In genomic region chr4:83455300-83456183, GRCh38 we compare ENCODE assay signal across 8 cellular contexts.
DNase-seq lines count a peak whose midpoint lies in the region; ATAC-seq lines count a peak whose summit lies in the region.

Gene HELQ (minus strand): TSS chr4:83455823. CDS start chr4:83455693, 130 bp downstream.
Gene MRPS18C (plus strand): TSS chr4:83456058. CDS start chr4:83456078, 20 bp downstream.

- ATAC-seq in GM19372 (IDR thresholded peaks at IDR 0.05; ENCODE audit: low read depth, unreplicated experiment) = peak; percentile 94
- ATAC-seq in HG03558 (IDR thresholded peaks at IDR 0.05; ENCODE audit: extremely low read depth, unreplicated experiment) = peak; percentile 91

- peak; percentile 100 for DNase-seq in CD1c-positive myeloid dendritic cell (ENCODE audit: extremely low spot score)
- DNase-seq in NCI-H748 (lab: John Stamatoyannopoulos, UW; ENCODE audit: unreplicated experiment) = peak; percentile 97
- DNase-seq in activated CD4-positive, alpha-beta T cell treated with anti-CD3 and anti-CD28 coated beads, Interleukin-2, amount 50 U/mL, for 1 hour = peak; percentile 90
- peak; percentile 15 for DNase-seq in cortex of kidney (lab: John Stamatoyannopoulos, UW)
- peak; percentile 100 for DNase-seq in left kidney (ENCODE audit: low read depth, low spot score)
- peak; percentile 91 to 93 for DNase-seq in stimulated activated CD4-positive, alpha-beta T cell treated with anti-CD3 and anti-CD28 coated beads, Interleukin-2, amount 100 ng/mL, for 24 hours

Comparison
In these comparisons a context has a peak if more than half of its experiments do, and no peak if none do; other contexts are left out.
1. Peak in every context shown above with its lines: DNase-seq and ATAC-seq.
2. DNase-seq: peak in every context shown above with its lines; median percentile 100 in CD1c-positive myeloid dendritic cell; 100 in left kidney; 97 in NCI-H748; 92 in stimulated activated CD4-positive, alpha-beta T cell treated with anti-CD3 and anti-CD28 coated beads, Interleukin-2, amount 100 ng/mL, for 24 hours; 90 in activated CD4-positive, alpha-beta T cell treated with anti-CD3 and anti-CD28 coated beads, Interleukin-2, amount 50 U/mL, for 1 hour; 15 in cortex of kidney.